ENCODE assay signal across 1 cellular context in the genomic region with DNA sequence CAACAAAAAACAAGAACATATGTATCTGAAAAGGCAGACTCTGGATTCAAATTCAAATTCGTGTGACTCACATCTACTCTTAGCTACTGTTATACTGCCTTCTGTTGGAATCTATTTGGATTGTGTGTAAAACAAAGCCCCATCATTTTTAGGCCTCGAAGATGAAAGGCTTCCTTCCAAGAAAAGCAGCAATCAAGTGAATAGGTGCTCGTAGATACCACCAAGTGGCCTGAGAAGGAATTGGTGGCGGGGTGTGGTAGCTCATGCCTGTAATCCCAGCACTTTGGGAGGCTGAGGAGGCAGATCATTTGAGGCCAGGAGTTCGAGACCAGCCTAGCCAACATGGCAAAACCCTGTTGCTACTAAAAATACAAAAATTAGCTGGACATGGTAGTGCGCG.
TF ChIP-seq lines count a peak whose summit lies in the region.

No MANE protein-coding gene starts in this region.

TF ChIP-seq in GM12878, 131 proteins besides CTCF, POLR2A, EP300 and RAD21 (continued from another document):
- TF ChIP-seq, protein P1, sequence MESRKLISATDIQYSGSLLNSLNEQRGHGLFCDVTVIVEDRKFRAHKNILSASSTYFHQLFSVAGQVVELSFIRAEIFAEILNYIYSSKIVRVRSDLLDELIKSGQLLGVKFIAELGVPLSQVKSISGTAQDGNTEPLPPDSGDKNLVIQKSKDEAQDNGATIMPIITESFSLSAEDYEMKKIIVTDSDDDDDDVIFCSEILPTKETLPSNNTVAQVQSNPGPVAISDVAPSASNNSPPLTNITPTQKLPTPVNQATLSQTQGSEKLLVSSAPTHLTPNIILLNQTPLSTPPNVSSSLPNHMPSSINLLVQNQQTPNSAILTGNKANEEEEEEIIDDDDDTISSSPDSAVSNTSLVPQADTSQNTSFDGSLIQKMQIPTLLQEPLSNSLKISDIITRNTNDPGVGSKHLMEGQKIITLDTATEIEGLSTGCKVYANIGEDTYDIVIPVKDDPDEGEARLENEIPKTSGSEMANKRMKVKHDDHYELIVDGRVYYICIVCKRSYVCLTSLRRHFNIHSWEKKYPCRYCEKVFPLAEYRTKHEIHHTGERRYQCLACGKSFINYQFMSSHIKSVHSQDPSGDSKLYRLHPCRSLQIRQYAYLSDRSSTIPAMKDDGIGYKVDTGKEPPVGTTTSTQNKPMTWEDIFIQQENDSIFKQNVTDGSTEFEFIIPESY (IDR thresholded peaks at IDR 0.05): peak; percentile 98
